In the genomic region with DNA sequence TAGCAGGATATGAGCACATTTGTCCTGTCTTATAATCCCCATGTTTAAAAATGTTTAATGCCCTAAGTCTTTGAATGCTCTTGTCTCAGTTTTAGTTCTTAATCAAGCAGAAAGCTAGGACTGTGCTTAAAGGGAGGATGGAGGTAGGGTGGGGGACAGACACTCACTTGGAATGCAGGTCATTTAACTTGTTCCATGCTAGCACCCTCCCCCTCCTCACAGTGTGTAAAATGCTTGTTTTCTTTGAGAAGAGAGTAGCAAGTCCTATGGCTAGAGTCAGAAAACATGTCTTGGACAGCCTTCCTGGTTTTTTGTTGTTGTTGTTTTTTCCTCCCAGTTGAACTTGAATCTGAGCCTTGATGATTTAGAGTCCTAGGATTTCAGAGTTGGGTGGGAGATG, we compare ENCODE assay signal across 23 cellular contexts.
"Had no signal": no experiment of that assay in that cellular context is flagged by ENCODE, and none has a peak within 500 bp of the region (broad histone marks: within the 10 kb centered on the region; RNA-seq: fewer than 3 reads in every experiment).

No MANE protein-coding gene starts in this region.

- H3K4me2 ChIP-seq: KMS-11 had no signal

- H3K4me1 Mint-ChIP-seq: IgD-negative memory B cell had no signal

- H3K27ac Mint-ChIP-seq: IgD-negative memory B cell had no signal

- H3K4me1 ChIP-seq: SJSA1 had no signal

- DNase-seq: Kasumi-1, MM.1S, NCI-H1105, NCI-H1417, NCI-H1436 treated with DMSO at 0.1 percent for 48 hours, NCI-H1694, NCI-H187 treated with DMSO at 0.1 percent for 48 hours, NCI-H2029 treated with DMSO at 0.1 percent for 48 hours, NCI-H2171 treated with DMSO at 0.1 percent for 48 hours, NCI-H345, NCI-H524, NCI-H526 treated with DMSO at 0.1 percent for 48 hours, NCI-H748 treated with DMSO at 0.1 percent for 48 hours, Right ventricle myocardium superior, RPMI8226, SIG-M5 had no signal

- H3K36me3 ChIP-seq: SJSA1 had no signal

- H3K9me3 ChIP-seq: SJSA1 had no signal

- H3K4me3 ChIP-seq: K562, SJSA1, SK-N-MC had no signal

- H3K36me3 Mint-ChIP-seq: IgD-negative memory B cell had no signal

- H3K27ac ChIP-seq: HL-60, KMS-11, SJSA1, SK-N-MC had no signal

- H3K9me3 Mint-ChIP-seq: IgD-negative memory B cell had no signal

- H3K4me3 Mint-ChIP-seq: IgD-negative memory B cell had no signal

- H3K9ac ChIP-seq: KMS-11 had no signal

- ATAC-seq: K562 had no signal

- H3K27me3 ChIP-seq: SJSA1 had no signal

- FAIRE-seq: HTR-8/SVneo, K562 had no signal
